In the genomic region with DNA sequence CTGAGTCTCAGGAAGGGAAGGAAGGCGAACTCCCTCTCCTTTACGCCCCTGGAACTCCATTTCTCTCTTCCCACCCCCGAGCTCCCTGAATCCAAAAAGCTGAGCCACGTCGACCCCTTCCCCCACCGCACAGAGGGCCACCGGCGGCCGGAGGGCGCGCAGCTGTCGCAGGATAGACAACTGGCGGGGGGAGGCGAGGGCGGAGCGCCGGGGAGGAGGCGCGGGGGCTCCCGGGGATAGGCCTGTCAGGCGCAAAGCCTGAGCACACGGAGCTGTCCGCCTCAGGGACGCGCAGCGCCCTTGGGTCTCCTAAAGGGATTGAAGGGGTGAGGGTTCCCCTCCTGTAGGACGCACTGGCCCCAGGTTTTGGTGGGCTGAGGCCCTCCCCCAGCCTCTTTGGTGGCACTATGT, we compare ENCODE assay signal across 12 cellular contexts. TPM values are rescaled to one million over a fixed set of nuclear protein-coding genes. Genes with fewer than 3 reads are reported as not detected.
A peak's percentile ranks its signal among the peaks of the same experiment; 100 is the strongest.
DNase-seq lines count a peak whose midpoint lies in the region; ATAC-seq and TF ChIP-seq lines count a peak whose summit lies in the region.
"Had no signal": no experiment of that assay in that cellular context is flagged by ENCODE, and none has a peak within 500 bp of the region (broad histone marks: within the 10 kb centered on the region; RNA-seq: fewer than 3 reads in every experiment).

No MANE protein-coding gene starts in this region.

- H3K9me3 Mint-ChIP-seq in glutamatergic neuron (ENCODE audit: unreplicated experiment) = peaks cover 9% of the 10 kb centered on the region
- H3K9me3 Mint-ChIP-seq: activated T-helper 2 cell treated with anti-CD3 and anti-CD28 coated beads, Interferon-gamma antibody, Interleukin-2, Interleukin-4, amounts not matched to agents 10 μg/mL and 5 μg/mL and 100 μg/mL, durations not matched to agents 14 hours and 24 hours and 36 hours had no signal

- no peak for ATAC-seq in HG03432 (IDR thresholded peaks at IDR 0.05; ENCODE audit: unreplicated experiment)

- DNase-seq in ELF-1 (ENCODE audit: low read depth, low spot score) = peak; percentile 66
- DNase-seq in NCI-H524 (lab: John Stamatoyannopoulos, UW) = peak; percentile 64 to 78
- DNase-seq in glutamatergic neuron = peak; percentile 74
- peak; percentile 94 for DNase-seq in myocyte (ENCODE audit: low read depth)
- no peak for DNase-seq in central memory CD4-positive, alpha-beta T cell
- DNase-seq in GM03348 (ENCODE audit: low spot score) = no peak
- DNase-seq in stimulated activated naive CD4-positive, alpha-beta T cell treated with Interleukin-2 at 50 U/mL for 16 hours (lab: John Stamatoyannopoulos, UW) = no peak
- DNase-seq: activated CD4-positive, alpha-beta T cell treated with anti-CD3 and anti-CD28 coated beads, Interleukin-2, amount 50 U/mL, for 48 hours; brain microvascular endothelial cell had no signal

- no peaks in the 10 kb centered on the region for H3K36me3 Mint-ChIP-seq in glutamatergic neuron (ENCODE audit: unreplicated experiment)

- H3K4me1 Mint-ChIP-seq in glutamatergic neuron (ENCODE audit: low read depth, unreplicated experiment) = peaks cover 18% of the 10 kb centered on the region

- TF ChIP-seq CTCF in glutamatergic neuron (IDR thresholded peaks at IDR 0.05; ENCODE audit: partially characterized antibody, unreplicated experiment) = no peak

- H3K4me3 Mint-ChIP-seq in glutamatergic neuron (ENCODE audit: unreplicated experiment) = peak overlapping the region; percentile 69
- H3K4me3 Mint-ChIP-seq: B cell had no signal

- H3K27me3 Mint-ChIP-seq in glutamatergic neuron (ENCODE audit: unreplicated experiment) = peaks cover 17% of the 10 kb centered on the region

- H3K27ac Mint-ChIP-seq in glutamatergic neuron (ENCODE audit: unreplicated experiment) = peak overlapping the region; percentile 15
- H3K27ac Mint-ChIP-seq: activated T-helper 2 cell treated with anti-CD3 and anti-CD28 coated beads, Interferon-gamma antibody, Interleukin-2, Interleukin-4, amounts not matched to agents 10 μg/mL and 5 μg/mL and 100 μg/mL, durations not matched to agents 14 hours and 24 hours and 36 hours; B cell had no signal

RNA-seq across cellular contexts. Expression of a gene that starts 0.8 kb away (rescaled TPM):
- 1.9 TPM for total RNA-seq in glutamatergic neuron (ENCODE audit: unreplicated experiment)
- 1,702 and 1,763 TPM in 2 replicates for total RNA-seq in myocyte
- 719 TPM for polyA plus RNA-seq in myocyte (2012)
- total RNA-seq: activated T-helper 2 cell treated with anti-CD3 and anti-CD28 coated beads, Interferon-gamma antibody, Interleukin-2, Interleukin-4, amounts not matched to agents 10 μg/mL and 5 μg/mL and 100 μg/mL, durations not matched to agents 14 hours and 24 hours and 36 hours; B cell had no signal

Comparison
In these comparisons a context has a peak if more than half of its experiments do, and no peak if none do; other contexts are left out.
1. DNase-seq: peak in ELF-1 (single experiment), NCI-H524 (2 of 2), glutamatergic neuron (single experiment) and myocyte (single experiment); none in central memory CD4-positive, alpha-beta T cell (single experiment), GM03348 (single experiment) and stimulated activated naive CD4-positive, alpha-beta T cell treated with Interleukin-2 at 50 U/mL for 16 hours (single experiment).
2. RNA of a gene that starts 0.8 kb away (total RNA-seq): 1,702 to 1,763 TPM in myocyte; 1.9 TPM in glutamatergic neuron (single experiment); every median in the first group is over 100 times any median in the second.